In the genomic region with DNA sequence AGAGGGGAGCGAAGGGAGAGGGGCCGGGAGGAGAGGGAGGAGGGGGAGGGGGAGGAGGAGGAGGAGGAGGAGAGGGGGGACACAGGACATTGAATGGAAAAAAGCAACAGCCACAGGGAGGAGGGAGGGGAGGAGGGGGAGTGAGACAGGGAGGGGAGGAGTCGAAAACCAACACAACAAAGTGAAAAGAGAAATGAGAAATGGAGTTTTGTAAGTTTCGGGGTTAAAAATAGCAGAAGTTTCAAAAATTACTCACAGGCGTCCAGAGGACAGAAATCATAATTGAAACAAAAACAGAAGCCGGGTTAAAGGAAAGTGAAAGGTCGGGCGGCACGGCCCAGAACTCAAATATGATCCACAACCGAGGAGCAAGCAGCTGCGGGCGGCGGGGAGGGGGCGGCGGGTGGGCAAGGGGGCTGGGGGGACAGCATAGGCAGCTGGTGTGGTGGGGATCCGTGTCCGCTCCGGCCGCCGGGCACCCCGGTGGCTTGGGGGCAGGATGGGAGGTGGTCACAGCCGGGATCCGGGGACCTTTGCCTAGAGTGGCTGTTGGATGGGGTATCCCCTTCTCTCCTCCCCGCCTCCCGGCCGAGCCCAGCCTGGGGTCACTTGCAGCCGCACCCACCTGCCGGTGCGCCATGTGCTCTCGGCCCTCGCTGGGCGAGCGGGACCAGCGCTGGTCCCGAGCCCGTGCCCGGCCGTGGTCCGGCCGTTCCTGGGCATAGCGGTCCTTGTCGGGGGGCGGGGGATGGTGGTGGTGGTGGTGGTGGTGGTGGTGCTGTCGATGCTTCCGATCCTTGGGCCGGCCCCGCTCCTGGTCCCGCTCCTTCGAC, we compare ENCODE assay signal across 9 cellular contexts. TPM values are rescaled to one million over a fixed set of nuclear protein-coding genes. Genes with fewer than 3 reads are reported as not detected.
A peak's percentile ranks its signal among the peaks of the same experiment; 100 is the strongest.
DNase-seq lines count a peak whose midpoint lies in the region; ATAC-seq, FAIRE-seq and TF ChIP-seq lines count a peak whose summit lies in the region.
"Had no signal": no experiment of that assay in that cellular context is flagged by ENCODE, and none has a peak within 500 bp of the region (broad histone marks: within the 10 kb centered on the region; RNA-seq: fewer than 3 reads in every experiment).

No MANE protein-coding gene starts in this region.

- peak; percentile 49 for ATAC-seq in GM21717 (IDR thresholded peaks at IDR 0.05; ENCODE audit: unreplicated experiment)

- no peaks in the 10 kb centered on the region for H3K9me3 ChIP-seq in small intestine (ENCODE audit: control insufficient read depth, low read depth)

- peak overlapping the region; percentile 82 for H3K27ac Mint-ChIP-seq in glutamatergic neuron (ENCODE audit: unreplicated experiment)

- H3K36me3 ChIP-seq in small intestine (ENCODE audit: control insufficient read depth in 2 of 2, insufficient read depth in 2 of 2, low read length in 2 of 2), result no peaks in the 10 kb centered on the region

- no peaks in the 10 kb centered on the region for H3K36me3 Mint-ChIP-seq in glutamatergic neuron (ENCODE audit: unreplicated experiment)

- peak overlapping the region in 1 of 2 donors; percentile 70 for H3K27ac ChIP-seq in small intestine (ENCODE audit: low read depth in 1 of 2, low read length in 1 of 2)
- H3K27ac ChIP-seq: parathyroid adenoma had no signal

- no peaks in the 10 kb centered on the region for H3K27me3 ChIP-seq in small intestine (ENCODE audit: control insufficient read depth in 2 of 2, insufficient read depth in 2 of 2, low read length in 2 of 2)

- peaks cover 14% of the 10 kb centered on the region for H3K9me3 Mint-ChIP-seq in glutamatergic neuron (ENCODE audit: unreplicated experiment)

- H3K4me3 Mint-ChIP-seq in glutamatergic neuron (ENCODE audit: unreplicated experiment), result peak overlapping the region; percentile 43

- H3K27me3 Mint-ChIP-seq in glutamatergic neuron (ENCODE audit: unreplicated experiment), result peaks cover 5% of the 10 kb centered on the region

- WGBS in small intestine, 3 donors, result 57 to 85% (median 71%) methylated on average over 43 to 49 of the region's 49 CpGs

- DNase-seq in CD1c-positive myeloid dendritic cell (ENCODE audit: extremely low spot score) (peak; percentile 92), NOMO-1 treated with dmso at 0.1 percent for 144 hours (lab: John Stamatoyannopoulos, UW; ENCODE audit: unreplicated experiment) (peak; percentile 85), glutamatergic neuron (peak; percentile 56), small intestine (no peak), DMS 273 (lab: John Stamatoyannopoulos, UW; ENCODE audit: unreplicated experiment) (no peak), H4 (ENCODE audit: low spot score) (no peak)
- peak; percentile 45 for DNase-seq in activated T-helper 9 cell treated with anti-CD3 and anti-CD28 coated beads, Interleukin-2, amount 50 U/mL, for 16 hours (ENCODE audit: low read depth)

- H3K4me1 Mint-ChIP-seq in glutamatergic neuron (ENCODE audit: low read depth, unreplicated experiment), result peaks cover 11% of the 10 kb centered on the region

- no peak for FAIRE-seq in small intestine (lab: Jason Lieb, UNC)

- H3K4me3 ChIP-seq in small intestine (ENCODE audit: low read depth in 1 of 2, low read length in 2 of 2), result peak overlapping the region; percentile 18 to 32

- no peaks in the 10 kb centered on the region for H3K4me1 ChIP-seq in small intestine (ENCODE audit: control insufficient read depth in 2 of 2, insufficient read depth in 1 of 2, low read depth in 1 of 2, low read length in 1 of 2)
- H3K4me1 ChIP-seq: parathyroid adenoma had no signal

- TF ChIP-seq CTCF in glutamatergic neuron (IDR thresholded peaks at IDR 0.05; ENCODE audit: partially characterized antibody, unreplicated experiment), result no peak

RNA-seq across cellular contexts. Expression of a gene that starts 58.1 kb away (rescaled TPM):
- total RNA-seq in glutamatergic neuron (ENCODE audit: unreplicated experiment), result 109 TPM
- polyA plus RNA-seq in small intestine, result 100 to 1,000 TPM in 1 of 3 donors, 10 to 100 TPM in 2; 67.5 to 130 (median 82.1) TPM
- total RNA-seq in H4 (2014; rRNA removed; shearing (Covaris generic)), result 6.4 and 14.6 TPM in 2 replicates

RNA-seq across cellular contexts. Expression of a gene that starts 58.2 kb away (rescaled TPM):
- 17.2 TPM for total RNA-seq in glutamatergic neuron (ENCODE audit: unreplicated experiment)
- 100 to 1,000 TPM; 123 to 162 (median 153) TPM for polyA plus RNA-seq in small intestine
- total RNA-seq in H4 (2014; rRNA removed; shearing (Covaris generic)), result 68.5 and 94.4 TPM in 2 replicates

Comparison
In these comparisons a context has a peak if more than half of its experiments do, and no peak if none do; other contexts are left out.
1. DNase-seq: peak in CD1c-positive myeloid dendritic cell (single experiment), NOMO-1 treated with dmso at 0.1 percent for 144 hours (single experiment), activated T-helper 9 cell treated with anti-CD3 and anti-CD28 coated beads, Interleukin-2, amount 50 U/mL, for 16 hours (single experiment) and glutamatergic neuron (single experiment); none in small intestine (single experiment), DMS 273 (single experiment) and H4 (single experiment).